Comparison of ENCODE assay signal across 1 cellular context in the genomic region with DNA sequence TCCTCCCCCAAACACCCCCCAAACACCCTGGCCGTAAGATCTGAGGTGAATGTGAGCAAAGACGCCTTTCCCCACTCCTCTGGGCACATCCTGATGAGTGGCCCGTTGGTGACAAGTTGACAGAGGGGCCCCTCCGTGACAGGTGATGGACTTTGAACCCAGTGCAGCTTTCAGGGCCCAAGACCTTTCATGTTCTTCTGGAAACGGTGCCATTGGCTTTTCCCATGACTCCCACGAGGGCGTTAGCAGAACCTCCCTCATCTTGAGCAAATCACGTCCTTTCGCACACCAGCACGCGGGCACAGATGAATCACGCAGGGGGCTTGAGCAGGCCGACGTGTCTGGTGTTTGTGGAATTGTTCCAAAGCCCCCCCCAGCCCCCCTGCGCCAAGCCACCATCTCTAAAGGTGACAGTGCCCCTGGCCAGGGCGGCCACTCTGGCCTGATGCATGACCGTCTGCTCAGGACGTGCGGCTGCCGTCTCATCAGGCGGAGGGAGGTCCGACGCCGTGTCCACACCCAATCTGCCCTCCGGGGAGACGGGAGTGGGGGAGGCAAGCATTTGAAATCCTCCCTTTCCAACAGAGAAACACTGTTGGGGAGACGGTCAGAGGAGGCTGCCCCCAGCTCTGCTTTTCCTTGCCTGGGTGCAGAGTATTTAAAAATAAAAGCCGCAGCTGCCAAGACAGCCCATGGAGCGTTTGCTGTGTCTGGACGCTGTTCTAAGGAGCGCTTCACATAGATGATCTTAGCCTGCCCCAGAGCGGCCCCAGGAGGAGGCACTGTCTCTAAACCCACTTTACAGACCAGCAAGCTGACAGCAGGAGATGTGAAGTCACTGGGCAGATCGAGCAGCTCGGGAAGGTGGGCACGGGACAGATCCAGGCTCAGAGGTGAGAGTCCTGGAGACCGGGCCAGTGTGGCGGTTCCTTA.
A peak's percentile ranks its signal among the peaks of the same experiment; 100 is the strongest.
TF ChIP-seq lines count a peak whose summit lies in the region.

No MANE protein-coding gene starts in this region.

TF ChIP-seq in HepG2, 621 proteins besides CTCF, POLR2A, EP300 and RAD21 (continued from another document and continues in another):
- TF ChIP-seq, protein P1, sequence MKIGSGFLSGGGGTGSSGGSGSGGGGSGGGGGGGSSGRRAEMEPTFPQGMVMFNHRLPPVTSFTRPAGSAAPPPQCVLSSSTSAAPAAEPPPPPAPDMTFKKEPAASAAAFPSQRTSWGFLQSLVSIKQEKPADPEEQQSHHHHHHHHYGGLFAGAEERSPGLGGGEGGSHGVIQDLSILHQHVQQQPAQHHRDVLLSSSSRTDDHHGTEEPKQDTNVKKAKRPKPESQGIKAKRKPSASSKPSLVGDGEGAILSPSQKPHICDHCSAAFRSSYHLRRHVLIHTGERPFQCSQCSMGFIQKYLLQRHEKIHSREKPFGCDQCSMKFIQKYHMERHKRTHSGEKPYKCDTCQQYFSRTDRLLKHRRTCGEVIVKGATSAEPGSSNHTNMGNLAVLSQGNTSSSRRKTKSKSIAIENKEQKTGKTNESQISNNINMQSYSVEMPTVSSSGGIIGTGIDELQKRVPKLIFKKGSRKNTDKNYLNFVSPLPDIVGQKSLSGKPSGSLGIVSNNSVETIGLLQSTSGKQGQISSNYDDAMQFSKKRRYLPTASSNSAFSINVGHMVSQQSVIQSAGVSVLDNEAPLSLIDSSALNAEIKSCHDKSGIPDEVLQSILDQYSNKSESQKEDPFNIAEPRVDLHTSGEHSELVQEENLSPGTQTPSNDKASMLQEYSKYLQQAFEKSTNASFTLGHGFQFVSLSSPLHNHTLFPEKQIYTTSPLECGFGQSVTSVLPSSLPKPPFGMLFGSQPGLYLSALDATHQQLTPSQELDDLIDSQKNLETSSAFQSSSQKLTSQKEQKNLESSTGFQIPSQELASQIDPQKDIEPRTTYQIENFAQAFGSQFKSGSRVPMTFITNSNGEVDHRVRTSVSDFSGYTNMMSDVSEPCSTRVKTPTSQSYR (CRISPR knock-in tag; IDR thresholded peaks at IDR 0.05; ENCODE audit: borderline replicate concordance): peak; percentile 22; the same call in 1 of the 2 replicates
- TF ChIP-seq, protein P2, sequence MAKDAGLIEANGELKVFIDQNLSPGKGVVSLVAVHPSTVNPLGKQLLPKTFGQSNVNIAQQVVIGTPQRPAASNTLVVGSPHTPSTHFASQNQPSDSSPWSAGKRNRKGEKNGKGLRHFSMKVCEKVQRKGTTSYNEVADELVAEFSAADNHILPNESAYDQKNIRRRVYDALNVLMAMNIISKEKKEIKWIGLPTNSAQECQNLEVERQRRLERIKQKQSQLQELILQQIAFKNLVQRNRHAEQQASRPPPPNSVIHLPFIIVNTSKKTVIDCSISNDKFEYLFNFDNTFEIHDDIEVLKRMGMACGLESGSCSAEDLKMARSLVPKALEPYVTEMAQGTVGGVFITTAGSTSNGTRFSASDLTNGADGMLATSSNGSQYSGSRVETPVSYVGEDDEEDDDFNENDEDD (CRISPR knock-in tag; IDR thresholded peaks at IDR 0.05; ENCODE audit: borderline replicate concordance): peak; percentile 49; the same call in 1 of the 2 replicates
- TF ChIP-seq MEF2D (CRISPR knock-in tag; IDR thresholded peaks at IDR 0.05) (peak; percentile 29; the same call in 1 of the 2 replicates), ZNF335 (CRISPR knock-in tag; IDR thresholded peaks at IDR 0.05) (no peak), CC2D1A (CRISPR knock-in tag; IDR thresholded peaks at IDR 0.05) (no peak), ZNF557 (CRISPR knock-in tag; IDR thresholded peaks at IDR 0.05) (no peak), FOXP1 (IDR thresholded peaks at IDR 0.05) (no peak), FOXP1 (CRISPR knock-in tag; IDR thresholded peaks at IDR 0.05) (peak; percentile 30; the same call in 1 of the 2 replicates), HNRNPL (IDR thresholded peaks at IDR 0.05; ENCODE audit: low read depth, low read length) (0 out of 2 replicates have a peak, but pooled peaks have one; percentile 59), RARG (CRISPR knock-in tag; IDR thresholded peaks at IDR 0.05; ENCODE audit: low read depth) (no peak), ZNF720 (CRISPR knock-in tag; IDR thresholded peaks at IDR 0.05) (no peak), ZC3H4 (CRISPR knock-in tag; IDR thresholded peaks at IDR 0.05; ENCODE audit: borderline replicate concordance) (no peak), NFATC3 (CRISPR knock-in tag; IDR thresholded peaks at IDR 0.05) (no peak), HMG20A (CRISPR knock-in tag; IDR thresholded peaks at IDR 0.05; ENCODE audit: borderline replicate concordance) (0 out of 2 replicates have a peak, but pooled peaks have one; percentile 31), EEA1 (CRISPR knock-in tag; IDR thresholded peaks at IDR 0.05; ENCODE audit: borderline replicate concordance) (no peak), NPAS2 (CRISPR knock-in tag; IDR thresholded peaks at IDR 0.05; ENCODE audit: borderline replicate concordance) (no peak)
- TF ChIP-seq, protein P3, sequence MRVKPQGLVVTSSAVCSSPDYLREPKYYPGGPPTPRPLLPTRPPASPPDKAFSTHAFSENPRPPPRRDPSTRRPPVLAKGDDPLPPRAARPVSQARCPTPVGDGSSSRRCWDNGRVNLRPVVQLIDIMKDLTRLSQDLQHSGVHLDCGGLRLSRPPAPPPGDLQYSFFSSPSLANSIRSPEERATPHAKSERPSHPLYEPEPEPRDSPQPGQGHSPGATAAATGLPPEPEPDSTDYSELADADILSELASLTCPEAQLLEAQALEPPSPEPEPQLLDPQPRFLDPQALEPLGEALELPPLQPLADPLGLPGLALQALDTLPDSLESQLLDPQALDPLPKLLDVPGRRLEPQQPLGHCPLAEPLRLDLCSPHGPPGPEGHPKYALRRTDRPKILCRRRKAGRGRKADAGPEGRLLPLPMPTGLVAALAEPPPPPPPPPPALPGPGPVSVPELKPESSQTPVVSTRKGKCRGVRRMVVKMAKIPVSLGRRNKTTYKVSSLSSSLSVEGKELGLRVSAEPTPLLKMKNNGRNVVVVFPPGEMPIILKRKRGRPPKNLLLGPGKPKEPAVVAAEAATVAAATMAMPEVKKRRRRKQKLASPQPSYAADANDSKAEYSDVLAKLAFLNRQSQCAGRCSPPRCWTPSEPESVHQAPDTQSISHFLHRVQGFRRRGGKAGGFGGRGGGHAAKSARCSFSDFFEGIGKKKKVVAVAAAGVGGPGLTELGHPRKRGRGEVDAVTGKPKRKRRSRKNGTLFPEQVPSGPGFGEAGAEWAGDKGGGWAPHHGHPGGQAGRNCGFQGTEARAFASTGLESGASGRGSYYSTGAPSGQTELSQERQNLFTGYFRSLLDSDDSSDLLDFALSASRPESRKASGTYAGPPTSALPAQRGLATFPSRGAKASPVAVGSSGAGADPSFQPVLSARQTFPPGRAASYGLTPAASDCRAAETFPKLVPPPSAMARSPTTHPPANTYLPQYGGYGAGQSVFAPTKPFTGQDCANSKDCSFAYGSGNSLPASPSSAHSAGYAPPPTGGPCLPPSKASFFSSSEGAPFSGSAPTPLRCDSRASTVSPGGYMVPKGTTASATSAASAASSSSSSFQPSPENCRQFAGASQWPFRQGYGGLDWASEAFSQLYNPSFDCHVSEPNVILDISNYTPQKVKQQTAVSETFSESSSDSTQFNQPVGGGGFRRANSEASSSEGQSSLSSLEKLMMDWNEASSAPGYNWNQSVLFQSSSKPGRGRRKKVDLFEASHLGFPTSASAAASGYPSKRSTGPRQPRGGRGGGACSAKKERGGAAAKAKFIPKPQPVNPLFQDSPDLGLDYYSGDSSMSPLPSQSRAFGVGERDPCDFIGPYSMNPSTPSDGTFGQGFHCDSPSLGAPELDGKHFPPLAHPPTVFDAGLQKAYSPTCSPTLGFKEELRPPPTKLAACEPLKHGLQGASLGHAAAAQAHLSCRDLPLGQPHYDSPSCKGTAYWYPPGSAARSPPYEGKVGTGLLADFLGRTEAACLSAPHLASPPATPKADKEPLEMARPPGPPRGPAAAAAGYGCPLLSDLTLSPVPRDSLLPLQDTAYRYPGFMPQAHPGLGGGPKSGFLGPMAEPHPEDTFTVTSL (CRISPR knock-in tag; IDR thresholded peaks at IDR 0.05; ENCODE audit: borderline replicate concordance): no peak
- TF ChIP-seq, protein P4, sequence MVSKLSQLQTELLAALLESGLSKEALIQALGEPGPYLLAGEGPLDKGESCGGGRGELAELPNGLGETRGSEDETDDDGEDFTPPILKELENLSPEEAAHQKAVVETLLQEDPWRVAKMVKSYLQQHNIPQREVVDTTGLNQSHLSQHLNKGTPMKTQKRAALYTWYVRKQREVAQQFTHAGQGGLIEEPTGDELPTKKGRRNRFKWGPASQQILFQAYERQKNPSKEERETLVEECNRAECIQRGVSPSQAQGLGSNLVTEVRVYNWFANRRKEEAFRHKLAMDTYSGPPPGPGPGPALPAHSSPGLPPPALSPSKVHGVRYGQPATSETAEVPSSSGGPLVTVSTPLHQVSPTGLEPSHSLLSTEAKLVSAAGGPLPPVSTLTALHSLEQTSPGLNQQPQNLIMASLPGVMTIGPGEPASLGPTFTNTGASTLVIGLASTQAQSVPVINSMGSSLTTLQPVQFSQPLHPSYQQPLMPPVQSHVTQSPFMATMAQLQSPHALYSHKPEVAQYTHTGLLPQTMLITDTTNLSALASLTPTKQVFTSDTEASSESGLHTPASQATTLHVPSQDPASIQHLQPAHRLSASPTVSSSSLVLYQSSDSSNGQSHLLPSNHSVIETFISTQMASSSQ (IDR thresholded peaks at IDR 0.05; ENCODE audit: low read depth): no peak
- TF ChIP-seq, protein P4 (CRISPR knock-in tag; IDR thresholded peaks at IDR 0.05; ENCODE audit: borderline replicate concordance): no peak
- TF ChIP-seq, protein P5, sequence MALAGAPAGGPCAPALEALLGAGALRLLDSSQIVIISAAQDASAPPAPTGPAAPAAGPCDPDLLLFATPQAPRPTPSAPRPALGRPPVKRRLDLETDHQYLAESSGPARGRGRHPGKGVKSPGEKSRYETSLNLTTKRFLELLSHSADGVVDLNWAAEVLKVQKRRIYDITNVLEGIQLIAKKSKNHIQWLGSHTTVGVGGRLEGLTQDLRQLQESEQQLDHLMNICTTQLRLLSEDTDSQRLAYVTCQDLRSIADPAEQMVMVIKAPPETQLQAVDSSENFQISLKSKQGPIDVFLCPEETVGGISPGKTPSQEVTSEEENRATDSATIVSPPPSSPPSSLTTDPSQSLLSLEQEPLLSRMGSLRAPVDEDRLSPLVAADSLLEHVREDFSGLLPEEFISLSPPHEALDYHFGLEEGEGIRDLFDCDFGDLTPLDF (CRISPR knock-in tag; IDR thresholded peaks at IDR 0.05): no peak
- TF ChIP-seq, protein P6, sequence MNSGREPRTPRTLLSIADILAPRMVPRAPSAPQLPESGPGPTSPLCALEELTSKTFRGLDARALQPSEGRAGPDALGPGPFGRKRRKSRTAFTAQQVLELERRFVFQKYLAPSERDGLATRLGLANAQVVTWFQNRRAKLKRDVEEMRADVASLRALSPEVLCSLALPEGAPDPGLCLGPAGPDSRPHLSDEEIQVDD (CRISPR knock-in tag; IDR thresholded peaks at IDR 0.05; ENCODE audit: borderline replicate concordance): no peak
- TF ChIP-seq, protein P7, sequence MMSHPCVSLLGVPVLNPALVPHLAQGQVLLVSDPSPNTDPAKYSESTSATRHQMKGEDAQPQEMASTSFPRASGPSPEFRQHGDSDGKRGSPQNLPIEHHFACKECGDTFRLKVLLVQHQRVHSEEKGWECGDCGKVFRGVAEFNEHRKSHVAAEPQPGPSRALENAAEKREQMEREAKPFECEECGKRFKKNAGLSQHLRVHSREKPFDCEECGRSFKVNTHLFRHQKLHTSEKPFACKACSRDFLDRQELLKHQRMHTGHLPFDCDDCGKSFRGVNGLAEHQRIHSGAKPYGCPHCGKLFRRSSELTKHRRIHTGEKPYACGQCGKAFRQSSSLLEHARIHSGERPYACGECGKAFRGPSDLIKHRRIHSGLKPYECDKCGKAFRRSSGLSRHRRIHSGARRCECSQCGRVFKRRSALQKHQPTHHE (CRISPR knock-in tag; IDR thresholded peaks at IDR 0.05; ENCODE audit: borderline replicate concordance): no peak
- TF ChIP-seq, protein P8, sequence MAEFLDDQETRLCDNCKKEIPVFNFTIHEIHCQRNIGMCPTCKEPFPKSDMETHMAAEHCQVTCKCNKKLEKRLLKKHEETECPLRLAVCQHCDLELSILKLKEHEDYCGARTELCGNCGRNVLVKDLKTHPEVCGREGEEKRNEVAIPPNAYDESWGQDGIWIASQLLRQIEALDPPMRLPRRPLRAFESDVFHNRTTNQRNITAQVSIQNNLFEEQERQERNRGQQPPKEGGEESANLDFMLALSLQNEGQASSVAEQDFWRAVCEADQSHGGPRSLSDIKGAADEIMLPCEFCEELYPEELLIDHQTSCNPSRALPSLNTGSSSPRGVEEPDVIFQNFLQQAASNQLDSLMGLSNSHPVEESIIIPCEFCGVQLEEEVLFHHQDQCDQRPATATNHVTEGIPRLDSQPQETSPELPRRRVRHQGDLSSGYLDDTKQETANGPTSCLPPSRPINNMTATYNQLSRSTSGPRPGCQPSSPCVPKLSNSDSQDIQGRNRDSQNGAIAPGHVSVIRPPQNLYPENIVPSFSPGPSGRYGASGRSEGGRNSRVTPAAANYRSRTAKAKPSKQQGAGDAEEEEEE (CRISPR knock-in tag; IDR thresholded peaks at IDR 0.05; ENCODE audit: borderline replicate concordance): no peak
